In the genomic region with DNA sequence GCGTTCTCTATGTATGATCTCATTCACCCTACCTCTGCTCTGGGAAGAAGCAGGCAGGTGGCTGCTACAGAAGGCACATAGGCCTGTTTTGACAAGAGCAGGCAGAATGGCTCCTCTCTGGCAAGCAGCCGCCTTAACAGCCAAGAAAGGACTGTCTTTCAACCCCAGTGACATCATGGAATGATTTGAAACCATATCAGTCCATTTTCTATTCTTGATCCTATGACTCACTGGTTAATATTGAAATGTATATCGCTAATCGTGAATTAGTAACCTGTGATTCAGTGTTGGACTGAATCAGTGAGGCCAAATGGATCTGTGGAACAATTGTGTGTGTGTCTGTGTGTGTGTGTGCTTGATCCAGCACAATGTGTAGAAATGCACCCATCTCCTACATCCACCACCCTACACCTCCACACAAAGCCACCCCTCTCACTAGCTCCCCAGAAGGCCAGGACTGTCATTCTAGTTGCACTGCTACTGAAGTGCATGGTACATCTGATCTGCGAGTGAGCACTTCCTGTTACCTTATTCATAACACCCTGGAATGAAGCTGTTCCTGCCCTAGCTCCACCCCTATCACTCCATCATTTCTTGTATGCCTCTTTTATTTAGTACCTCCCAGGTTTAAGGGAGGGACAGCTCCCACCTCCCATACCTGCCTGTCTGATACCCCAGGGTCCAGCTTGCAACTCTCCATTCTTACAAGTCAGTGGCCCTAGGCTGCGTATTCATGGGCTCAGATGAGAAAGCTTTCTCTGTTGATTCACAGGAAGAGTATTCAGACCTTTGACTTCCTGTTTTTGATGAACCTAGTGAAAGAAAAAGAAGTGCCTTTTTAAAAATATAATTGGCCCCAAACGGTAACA, we compare ENCODE assay signal across 8 cellular contexts.
DNase-seq lines count a peak whose midpoint lies in the region; ATAC-seq and TF ChIP-seq lines count a peak whose summit lies in the region.

No MANE protein-coding gene starts in this region.

- no peaks in the 10 kb centered on the region for H3K27me3 Mint-ChIP-seq in activated T-helper 17 cell treated with anti-CD3 and anti-CD28 coated beads, Interleukin-2, amount 50 U/mL, for 72 hours
- H3K27me3 Mint-ChIP-seq in chondrocyte (ENCODE audit: low read depth): no peaks in the 10 kb centered on the region

- H3K9me3 ChIP-seq in right lobe of liver: no peaks in the 10 kb centered on the region

- H3K4me1 Mint-ChIP-seq in activated T-helper 17 cell treated with anti-CD3 and anti-CD28 coated beads, Interleukin-2, amount 50 U/mL, for 72 hours: peaks cover 34% of the 10 kb centered on the region
- peaks cover 5% of the 10 kb centered on the region for H3K4me1 Mint-ChIP-seq in chondrocyte (ENCODE audit: low read depth)

- H3K4me3 ChIP-seq in GM12864 (ENCODE audit: low read depth, low read length) (no peak overlapping the region), right lobe of liver (no peak overlapping the region)

- ATAC-seq in GM21529 (IDR thresholded peaks at IDR 0.05; ENCODE audit: unreplicated experiment): peak; percentile 56
- ATAC-seq in activated T-helper 17 cell treated with anti-CD3 and anti-CD28 coated beads, Interleukin-2, amount 50 U/mL, for 72 hours (replicated peaks): peak; percentile 77
- peak; percentile 26 to 43 (median 32) for ATAC-seq in right lobe of liver

- WGBS in right lobe of liver (ENCODE audit: insufficient coverage, low coverage, low lambda C conversion rate, missing lambda C conversion rate): 55% methylated on average over 6 of the region's 7 CpGs

- peak overlapping the region; percentile 88 for H3K4me3 Mint-ChIP-seq in activated T-helper 17 cell treated with anti-CD3 and anti-CD28 coated beads, Interleukin-2, amount 50 U/mL, for 72 hours
- no peak overlapping the region for H3K4me3 Mint-ChIP-seq in chondrocyte (ENCODE audit: unreplicated experiment)

- no peaks in the 10 kb centered on the region for H3K27me3 ChIP-seq in right lobe of liver

- H3K9me3 Mint-ChIP-seq in activated T-helper 17 cell treated with anti-CD3 and anti-CD28 coated beads, Interleukin-2, amount 50 U/mL, for 72 hours: peaks cover 11% of the 10 kb centered on the region
- H3K9me3 Mint-ChIP-seq in chondrocyte (ENCODE audit: low read depth): peaks cover 7% of the 10 kb centered on the region

- peak overlapping the region in 1 of 3 donors; percentile 37 for H3K27ac ChIP-seq in right lobe of liver

- no peaks in the 10 kb centered on the region for H3K4me1 ChIP-seq in right lobe of liver

- TF ChIP-seq CTCF in GM12864 (IDR thresholded peaks at IDR 0.05; ENCODE audit: low read depth, low read length, missing control alignments) (no peak), right lobe of liver (IDR thresholded peaks at IDR 0.05) (no peak), chondrocyte (IDR thresholded peaks at IDR 0.05) (no peak)

- intact Hi-C loops in right lobe of liver (cut with DNase I): no loop called here

- peaks cover 0 to 6% (median 0%) of the 10 kb centered on the region in 4 donors for H3K36me3 ChIP-seq in right lobe of liver

- peak; percentile 57 for DNase-seq in GM12864 (ENCODE audit: low read depth)
- DNase-seq in Kasumi-1 (lab: John Stamatoyannopoulos, UW): peak; percentile 8 to 11
- DNase-seq in right lobe of liver: no peak
- DNase-seq in erythroblast (lab: John Stamatoyannopoulos, UW): no peak
- no peak for DNase-seq in chondrocyte (ENCODE audit: low spot score)
- no peak for DNase-seq in amniotic stem cell (lab: John Stamatoyannopoulos, UW)

- peak overlapping the region; percentile 100 for H3K27ac Mint-ChIP-seq in activated T-helper 17 cell treated with anti-CD3 and anti-CD28 coated beads, Interleukin-2, amount 50 U/mL, for 72 hours
- no peak overlapping the region for H3K27ac Mint-ChIP-seq in chondrocyte (ENCODE audit: unreplicated experiment)

- no peaks in the 10 kb centered on the region for H3K36me3 Mint-ChIP-seq in activated T-helper 17 cell treated with anti-CD3 and anti-CD28 coated beads, Interleukin-2, amount 50 U/mL, for 72 hours (ENCODE audit: low read depth)
- H3K36me3 Mint-ChIP-seq in chondrocyte (ENCODE audit: low read depth): peaks cover 2% of the 10 kb centered on the region

- TF ChIP-seq POLR2A in right lobe of liver (IDR thresholded peaks at IDR 0.05) (no peak), erythroblast (IDR thresholded peaks at IDR 0.05; ENCODE audit: low read length) (no peak)

Comparison
In these comparisons a context has a peak if more than half of its experiments do, and no peak if none do; other contexts are left out.
1. DNase-seq: peak in GM12864 (single experiment) and Kasumi-1 (2 of 2); none in right lobe of liver (0 of 3), erythroblast (0 of 2), chondrocyte (single experiment) and amniotic stem cell (single experiment).
2. Peak in every context shown above with its lines, with median percentiles within 50 percentile points of each other: ATAC-seq.